ENCODE assay signal across 8 cellular contexts in the genomic region with DNA sequence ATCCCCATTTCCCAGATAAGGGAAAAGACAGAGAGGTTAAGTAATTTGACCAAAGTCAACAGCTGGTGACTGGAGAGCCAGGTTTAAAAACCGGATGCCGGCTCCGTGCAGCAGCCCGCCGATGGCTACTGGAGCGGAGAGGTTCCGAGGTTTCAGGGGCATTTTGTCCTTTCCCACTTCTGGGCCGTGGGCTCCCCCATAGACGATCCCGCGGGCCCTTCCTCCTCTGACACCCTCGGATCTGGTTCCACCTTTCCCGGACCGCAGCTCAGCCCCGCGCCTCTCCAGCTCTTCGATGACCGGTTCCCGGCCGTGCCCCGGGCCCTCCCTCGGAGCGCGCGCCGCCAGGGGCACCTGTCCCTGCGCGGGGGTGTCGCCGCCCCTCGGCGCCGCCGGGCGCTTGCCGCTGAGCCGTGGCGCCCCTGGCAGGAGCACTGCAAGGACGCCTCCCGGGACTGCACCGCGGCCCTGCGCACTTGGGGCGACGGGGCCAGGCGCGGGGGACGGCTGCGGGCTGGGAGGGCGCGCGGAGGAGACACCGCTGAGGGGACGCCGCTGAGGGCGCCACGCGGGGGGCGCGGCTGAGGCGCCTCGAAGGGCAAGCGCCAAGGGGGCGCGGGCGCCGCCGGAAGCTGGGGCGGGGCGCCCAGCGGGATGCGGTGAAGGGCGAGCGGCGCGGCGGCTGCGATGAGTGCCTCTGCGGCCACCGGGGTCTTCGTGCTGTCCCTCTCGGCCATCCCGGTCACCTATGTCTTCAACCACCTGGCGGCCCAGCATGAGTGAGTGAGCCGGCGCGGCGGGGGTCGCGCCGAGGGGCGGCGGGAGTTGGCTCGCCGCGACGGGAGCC. TPM values are rescaled to one million over a fixed set of nuclear protein-coding genes. Genes with fewer than 3 reads are reported as not detected.
DNase-seq lines count a peak whose midpoint lies in the region; FAIRE-seq and TF ChIP-seq lines count a peak whose summit lies in the region.

TM6SF1 (plus strand) TSS at position 652 of the 847 bp plus-strand sequence; CDS start at position 688, 36 bp downstream.

- intact Hi-C loops in ascending aorta (cut with DNase I), result no loop called here

- peak within 1 kb of the TSS; percentile 68 to 82 for H3K4me3 ChIP-seq in ascending aorta
- peak within 1 kb of the TSS; percentile 36 for H3K4me3 ChIP-seq in iPS-15b (ENCODE audit: low read depth, low read length)
- H3K4me3 ChIP-seq in skeletal muscle satellite cell (ENCODE audit: low read length), result peak within 1 kb of the TSS; percentile 71

- H3K4me2 ChIP-seq in skeletal muscle satellite cell (ENCODE audit: low read length), result peak within 1 kb of the TSS; percentile 94

- H3K36me3 Mint-ChIP-seq in IgD-negative memory B cell, result no peaks in the 10 kb centered on the region

- no peaks in the 10 kb centered on the region for H3K9me3 ChIP-seq in ascending aorta
- no peaks in the 10 kb centered on the region for H3K9me3 ChIP-seq in iPS-15b (ENCODE audit: control insufficient read depth, insufficient read depth, low read length)
- H3K9me3 ChIP-seq in skeletal muscle satellite cell (replicated peaks; ENCODE audit: low read length), result no peaks in the 10 kb centered on the region

- H3K4me1 Mint-ChIP-seq in IgD-negative memory B cell, result peaks cover 0 to 17% (median 9%) of the 10 kb centered on the region in 3 donors

- TF ChIP-seq CTCF in ascending aorta (IDR thresholded peaks at IDR 0.05), result no peak

- no peak within 1 kb of the TSS for H3K9ac ChIP-seq in iPS-15b (ENCODE audit: low read depth, low read length)
- H3K9ac ChIP-seq in skeletal muscle satellite cell (ENCODE audit: low read depth, low read length), result no peak within 1 kb of the TSS

- H3K4me1 ChIP-seq in ascending aorta (peaks cover 0 to 7% of the 10 kb centered on the region in 2 donors), iPS-15b (ENCODE audit: control insufficient read depth, insufficient read depth, low read length) (no peaks in the 10 kb centered on the region), skeletal muscle satellite cell (ENCODE audit: control insufficient read depth, insufficient read depth, low read length) (peaks cover 20% of the 10 kb centered on the region)

- DNase-seq in NCI-H748 (lab: John Stamatoyannopoulos, UW; ENCODE audit: unreplicated experiment), result peak; percentile 46
- no peak for DNase-seq in NCI-H748 treated with DMSO at 0.1 percent for 48 hours (lab: John Stamatoyannopoulos, UW)
- no peak for DNase-seq in ascending aorta (ENCODE audit: low spot score in 2 of 2)
- no peak for DNase-seq in urothelium cell line (ENCODE audit: low spot score)
- DNase-seq in stimulated activated naive CD4-positive, alpha-beta T cell treated with Interleukin-2 at 50 U/mL for 16 hours (lab: John Stamatoyannopoulos, UW), result no peak

- peaks cover 0 to 2% (median 0%) of the 10 kb centered on the region in 3 donors for H3K9me3 Mint-ChIP-seq in IgD-negative memory B cell

- no peaks in the 10 kb centered on the region for H3K27me3 ChIP-seq in ascending aorta
- H3K27me3 ChIP-seq in iPS-15b (ENCODE audit: control insufficient read depth, insufficient read depth, low read length), result peaks cover 31% of the 10 kb centered on the region
- H3K27me3 ChIP-seq in skeletal muscle satellite cell (ENCODE audit: control insufficient read depth, insufficient read depth, low read length), result peaks cover 11% of the 10 kb centered on the region

- H3K27me3 Mint-ChIP-seq in IgD-negative memory B cell, result peaks cover 33% of the 10 kb centered on the region

- peak within 1 kb of the TSS; percentile 38 to 60 for H3K27ac ChIP-seq in ascending aorta

- FAIRE-seq in urothelium cell line (lab: Jason Lieb, UNC), result no peak

- H3K4me3 Mint-ChIP-seq in IgD-negative memory B cell, result peak within 1 kb of the TSS; percentile 73 to 90 (median 80)

- H3K36me3 ChIP-seq in ascending aorta (no peaks in the 10 kb centered on the region), iPS-15b (ENCODE audit: control insufficient read depth, insufficient read depth, low read length) (peaks cover 2% of the 10 kb centered on the region), skeletal muscle satellite cell (ENCODE audit: insufficient read depth, low read length) (no peaks in the 10 kb centered on the region)

- H3K27ac Mint-ChIP-seq in IgD-negative memory B cell, result peak within 1 kb of the TSS in 1 of 3 donors; percentile 28

RNA-seq across cellular contexts. Expression of gene TM6SF1, which starts in this region (rescaled TPM):
- polyA plus RNA-seq in IgD-negative memory B cell, result 0.29 TPM
- total RNA-seq in ascending aorta, result 6.3 TPM
- 0.44 and 0.51 TPM in 2 replicates for total RNA-seq in skeletal muscle satellite cell (2012; rRNA removed)
